8 cellular contexts compared by ENCODE assay signal in the genomic region with DNA sequence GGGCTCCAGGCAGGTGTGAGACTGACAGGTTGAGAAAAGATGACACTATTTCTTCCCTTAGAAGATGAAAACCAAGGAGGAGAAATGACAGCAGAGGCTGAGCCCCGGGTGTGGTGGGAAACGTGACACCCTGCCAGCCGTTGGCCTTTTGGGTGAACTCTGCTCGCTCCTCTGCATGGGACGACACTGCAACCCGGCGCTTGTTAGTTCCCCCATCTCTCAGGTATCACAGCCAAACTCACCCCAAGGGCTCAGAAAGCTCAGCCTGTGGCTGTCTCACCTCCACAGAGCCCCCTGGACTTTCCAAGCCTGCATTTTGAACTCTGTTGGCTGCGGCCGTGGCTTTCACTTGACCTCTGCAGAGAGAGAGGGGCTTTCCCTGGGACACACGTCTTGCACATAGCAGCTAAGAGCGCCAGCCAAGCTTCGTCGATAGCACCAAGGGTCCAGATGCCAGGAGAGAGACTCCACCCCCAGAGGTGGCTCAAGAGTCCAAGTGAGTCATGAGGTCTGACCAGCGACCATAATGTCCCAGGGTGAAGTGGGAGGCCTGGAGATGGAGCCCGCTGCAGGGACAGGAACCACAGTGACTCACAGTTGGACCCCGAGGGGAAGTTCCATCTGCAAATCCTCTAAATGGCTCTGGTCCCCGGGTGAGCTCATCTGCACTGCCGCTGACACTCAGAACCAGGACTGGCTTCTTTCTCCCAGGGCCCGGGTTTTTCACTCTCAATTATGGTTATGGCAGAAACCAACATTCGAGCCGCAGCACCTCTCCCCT.
A peak's percentile ranks its signal among the peaks of the same experiment; 100 is the strongest.
DNase-seq lines count a peak whose midpoint lies in the region; ATAC-seq and TF ChIP-seq lines count a peak whose summit lies in the region.

No MANE protein-coding gene starts in this region.

- no peak overlapping the region for H3K4me3 Mint-ChIP-seq in CD8-positive, alpha-beta T cell

- no TSS peak for BruUV-seq in Panc1 (replicated peaks; lab: Mats Ljungman, UMichigan)

- no peaks in the 10 kb centered on the region for H3K36me3 ChIP-seq in BE2C
- peaks cover 8% of the 10 kb centered on the region for H3K36me3 ChIP-seq in Panc1 (ENCODE audit: control insufficient read depth, insufficient read depth, low read length)
- H3K36me3 ChIP-seq in CD8-positive, alpha-beta T cell (ENCODE audit: insufficient read depth, low read length) = no peaks in the 10 kb centered on the region

- H3K9me3 Mint-ChIP-seq in CD8-positive, alpha-beta T cell = peaks cover 4% of the 10 kb centered on the region

- peak overlapping the region; percentile 92 for H3K27ac ChIP-seq in Panc1 (ENCODE audit: low read length)
- H3K27ac ChIP-seq in CD8-positive, alpha-beta T cell (ENCODE audit: low read depth, low read length) = no peak overlapping the region

- POLR2A ChIA-PET in Panc1 (lab: Charles Lee) = interaction anchor here (0.5 to 1.0 kb wide), 3 partner anchors 11 to 302 kb away, joined by 3 to 4 read pairs (median 4); partner anchors contain the start of gene SOX9
- POLR2A ChIA-PET in CD8-positive, alpha-beta T cell (lab: Charles Lee) = no interaction called here

- H3K4me1 ChIP-seq in BE2C (peaks cover 14% of the 10 kb centered on the region), Panc1 (ENCODE audit: control insufficient read depth, insufficient read depth, low read length) (peaks cover 73% of the 10 kb centered on the region)
- no peaks in the 10 kb centered on the region for H3K4me1 ChIP-seq in CD8-positive, alpha-beta T cell (ENCODE audit: insufficient read depth, low read length)

- in situ Hi-C loops in Panc1 (cut with HindIII; ENCODE audit: low pct_unique_long_range_greater_than_20kb, low sequenced_read_pairs) = loop anchor here (25.0 kb wide), 1 partner anchor 285 kb away; no protein-coding TSS in a partner anchor

- DNase-seq in BE2C (peak; percentile 87), Panc1 (ENCODE audit: low read depth, low spot score) (no peak), fibroblast of pulmonary artery (ENCODE audit: low read depth) (peak; percentile 75), SKM-1 (lab: John Stamatoyannopoulos, UW; ENCODE audit: unreplicated experiment) (no peak)
- peak; percentile 46 for DNase-seq in stimulated activated CD4-positive, alpha-beta T cell treated with anti-CD3 and anti-CD28 coated beads, Interleukin-1b, Interleukin-23, amount 100 ng/mL, for 48 hours
- DNase-seq in CD8-positive, alpha-beta T cell = no peak

- H3K4me3 ChIP-seq in BE2C (ENCODE audit: low read depth, low read length) = peak overlapping the region; percentile 25
- H3K4me3 ChIP-seq in Panc1 (ENCODE audit: low read depth in 2 of 2, low read length in 2 of 2) = peak overlapping the region in 1 of 2 experiments; percentile 27; a peak in 2 of 4 replicates
- H3K4me3 ChIP-seq in fibroblast of pulmonary artery (replicated peaks; ENCODE audit: low read depth, low read length) = no peak overlapping the region
- H3K4me3 ChIP-seq in CD8-positive, alpha-beta T cell (ENCODE audit: low read depth, low read length) = no peak overlapping the region

- no peaks in the 10 kb centered on the region for H3K27me3 Mint-ChIP-seq in CD8-positive, alpha-beta T cell (ENCODE audit: low read depth)

- CTCF ChIA-PET in Panc1 (lab: Charles Lee) = no interaction called here
- CTCF ChIA-PET in CD8-positive, alpha-beta T cell (lab: Charles Lee) = no interaction called here

- H3K27me3 ChIP-seq in BE2C (no peaks in the 10 kb centered on the region), Panc1 (ENCODE audit: control insufficient read depth, insufficient read depth, low read length) (no peaks in the 10 kb centered on the region)
- no peaks in the 10 kb centered on the region for H3K27me3 ChIP-seq in CD8-positive, alpha-beta T cell (ENCODE audit: insufficient read depth, low read length)

- ATAC-seq in GM18907 (IDR thresholded peaks at IDR 0.05; ENCODE audit: unreplicated experiment) (peak; percentile 60), HG02970 (IDR thresholded peaks at IDR 0.05; ENCODE audit: low FRiP score, unreplicated experiment) (peak; percentile 41), Panc1 (peak; percentile 84)
- no peak for ATAC-seq in CD8-positive, alpha-beta T cell

- TF ChIP-seq CTCF in BE2C (IDR thresholded peaks at IDR 0.05; ENCODE audit: low read depth, low read length) (no peak), Panc1 (IDR thresholded peaks at IDR 0.05) (no peak), fibroblast of pulmonary artery (IDR thresholded peaks at IDR 0.05; ENCODE audit: low read length, missing control alignments) (no peak)
- no peak for TF ChIP-seq CTCF in CD8-positive, alpha-beta T cell (IDR thresholded peaks at IDR 0.05)

- intact Hi-C loops in Panc1 (cut with micrococcal nuclease; ENCODE audit: unreplicated experiment) = loop anchor here (5.0 kb wide), 1 partner anchor 300 kb away; the partner anchor contains the start of gene SOX9
- intact Hi-C loops in CD8-positive, alpha-beta T cell (cut with DNase I, micrococcal nuclease) = no loop called here

- no peaks in the 10 kb centered on the region for H3K9me3 ChIP-seq in BE2C
- peaks cover 14% of the 10 kb centered on the region; the same call in 1 of the 2 replicates for H3K9me3 ChIP-seq in Panc1 (ENCODE audit: control insufficient read depth, insufficient read depth, low read depth, low read length)
- H3K9me3 ChIP-seq in CD8-positive, alpha-beta T cell (ENCODE audit: low read length) = no peaks in the 10 kb centered on the region

- H3K36me3 Mint-ChIP-seq in CD8-positive, alpha-beta T cell = no peaks in the 10 kb centered on the region

- no peaks in the 10 kb centered on the region for H3K4me1 Mint-ChIP-seq in CD8-positive, alpha-beta T cell (ENCODE audit: low read depth)

- no peak overlapping the region for H3K27ac Mint-ChIP-seq in CD8-positive, alpha-beta T cell

Comparison
In these comparisons a context has a peak if more than half of its experiments do, and no peak if none do; other contexts are left out.
1. DNase-seq: peak in BE2C (single experiment), fibroblast of pulmonary artery (single experiment) and stimulated activated CD4-positive, alpha-beta T cell treated with anti-CD3 and anti-CD28 coated beads, Interleukin-1b, Interleukin-23, amount 100 ng/mL, for 48 hours (single experiment); none in Panc1 (single experiment), CD8-positive, alpha-beta T cell (0 of 7) and SKM-1 (single experiment).